ENCODE assay signal across 9 cellular contexts in genomic region chr3:194572131-194572789, GRCh38.
DNase-seq lines count a peak whose midpoint lies in the region; ATAC-seq and TF ChIP-seq lines count a peak whose summit lies in the region.
"Had no signal": no experiment of that assay in that cellular context is flagged by ENCODE, and none has a peak within 500 bp of the region (broad histone marks: within the 10 kb centered on the region; RNA-seq: fewer than 3 reads in every experiment).

No MANE protein-coding gene starts in this region.

- no peak overlapping the region for H3K4me3 Mint-ChIP-seq in naive thymus-derived CD8-positive, alpha-beta T cell

- peak overlapping the region; percentile 69 to 92 for H3K4ac ChIP-seq in mesenchymal stem cell (ENCODE audit: low read depth in 1 of 2, low read length in 2 of 2)

- H3K23ac ChIP-seq in mesenchymal stem cell (ENCODE audit: low read length in 2 of 2) = no peak overlapping the region

- H3K36me3 Mint-ChIP-seq in naive thymus-derived CD8-positive, alpha-beta T cell = no peaks in the 10 kb centered on the region

- intact Hi-C loops in vagina (cut with DNase I) = no loop called here

- peak overlapping the region; percentile 85 to 87 for H2BK12ac ChIP-seq in mesenchymal stem cell (ENCODE audit: low read length in 2 of 2)

- WGBS in mesenchymal stem cell = 9% methylated on average over 16 of the region's 18 CpGs

- peak overlapping the region; percentile 33 for H4K8ac ChIP-seq in mesenchymal stem cell (ENCODE audit: low read length)

- peak overlapping the region; percentile 40 for H2BK5ac ChIP-seq in mesenchymal stem cell (ENCODE audit: low read depth, low read length, poor library complexity, severe bottlenecking)

- H3K4me3 ChIP-seq in MG63 (no peak overlapping the region), mesenchymal stem cell (ENCODE audit: insufficient read depth in 1 of 2, low read depth in 1 of 2, low read length in 2 of 2) (peak overlapping the region in 1 of 2 experiments; percentile 55), vagina (no peak overlapping the region), BE2C (ENCODE audit: low read depth, low read length) (no peak overlapping the region)

- no peaks in the 10 kb centered on the region for H3K36me3 ChIP-seq in MG63
- no peaks in the 10 kb centered on the region for H3K36me3 ChIP-seq in mesenchymal stem cell (ENCODE audit: control insufficient read depth in 1 of 2, insufficient read depth in 2 of 2, low read depth in 1 of 2, low read length in 2 of 2)
- no peaks in the 10 kb centered on the region for H3K36me3 ChIP-seq in vagina
- H3K36me3 ChIP-seq in BE2C = no peaks in the 10 kb centered on the region

- H2BK120ac ChIP-seq in mesenchymal stem cell (ENCODE audit: low read depth, low read length) = peak overlapping the region; percentile 86

- H3K27ac ChIP-seq in mesenchymal stem cell (ENCODE audit: low read length, poor library complexity, severe bottlenecking) (no peak overlapping the region), vagina (peak overlapping the region; percentile 78)

- no peak overlapping the region for H3K4me2 ChIP-seq in mesenchymal stem cell (ENCODE audit: low read length, poor library complexity, severe bottlenecking)

- H3K9me3 ChIP-seq in MG63 = no peaks in the 10 kb centered on the region
- H3K9me3 ChIP-seq in mesenchymal stem cell (ENCODE audit: control insufficient read depth, low read length) = no peaks in the 10 kb centered on the region
- H3K9me3 ChIP-seq in vagina = no peaks in the 10 kb centered on the region
- H3K9me3 ChIP-seq in BE2C = no peaks in the 10 kb centered on the region

- H3K27me3 ChIP-seq in MG63 = no peaks in the 10 kb centered on the region
- H3K27me3 ChIP-seq in mesenchymal stem cell (ENCODE audit: control insufficient read depth in 1 of 2, insufficient read depth in 1 of 2, low read length in 2 of 2) = no peaks in the 10 kb centered on the region
- H3K27me3 ChIP-seq in vagina = no peaks in the 10 kb centered on the region
- H3K27me3 ChIP-seq in BE2C = no peaks in the 10 kb centered on the region

- POLR2A ChIA-PET in naive thymus-derived CD8-positive, alpha-beta T cell (lab: Charles Lee) = no interaction called here

- H3K9me3 Mint-ChIP-seq in naive thymus-derived CD8-positive, alpha-beta T cell = no peaks in the 10 kb centered on the region

- TF ChIP-seq CTCF in vagina (IDR thresholded peaks at IDR 0.05) = no peak
- no peak for TF ChIP-seq CTCF in BE2C (IDR thresholded peaks at IDR 0.05; ENCODE audit: low read depth, low read length)

- peak overlapping the region; percentile 71 to 74 for H3K18ac ChIP-seq in mesenchymal stem cell (ENCODE audit: low read depth in 1 of 2, low read length in 2 of 2)

- no peak for TF ChIP-seq POLR2A in vagina (IDR thresholded peaks at IDR 0.05)

- H3K9ac ChIP-seq in mesenchymal stem cell (ENCODE audit: low read length) = peak overlapping the region; percentile 87

- peaks cover 0 to 2% (median 0%) of the 10 kb centered on the region in 4 donors for H3K4me1 Mint-ChIP-seq in naive thymus-derived CD8-positive, alpha-beta T cell

- H2AK5ac ChIP-seq in mesenchymal stem cell (ENCODE audit: low read length, severe bottlenecking) = peak overlapping the region; percentile 21

- peak overlapping the region; percentile 72 for H4K91ac ChIP-seq in mesenchymal stem cell (ENCODE audit: low read length)

- no peak for ATAC-seq in naive thymus-derived CD8-positive, alpha-beta T cell

- H3K14ac ChIP-seq in mesenchymal stem cell (ENCODE audit: low read length in 2 of 2) = no peak overlapping the region

- peak overlapping the region; percentile 82 for H2BK15ac ChIP-seq in mesenchymal stem cell (ENCODE audit: low read depth, poor library complexity, severe bottlenecking)

- peak overlapping the region in 1 of 10 donors; percentile 5 for H3K27ac Mint-ChIP-seq in naive thymus-derived CD8-positive, alpha-beta T cell

- no peaks in the 10 kb centered on the region for H3K79me1 ChIP-seq in mesenchymal stem cell (replicated peaks; ENCODE audit: low read length, poor library complexity, severe bottlenecking)

- H3K27me3 Mint-ChIP-seq in naive thymus-derived CD8-positive, alpha-beta T cell = peaks cover 18 to 29% (median 27%) of the 10 kb centered on the region in 5 donors

- H3K4me1 ChIP-seq in mesenchymal stem cell (ENCODE audit: control insufficient read depth, insufficient read depth, low read depth, low read length) (peaks cover 14% of the 10 kb centered on the region), vagina (peaks cover 31% of the 10 kb centered on the region), BE2C (no peaks in the 10 kb centered on the region; the same call in 1 of the 2 replicates)

- DNase-seq in MG63 (peak; percentile 26), dermis microvascular lymphatic vessel endothelial cell (ENCODE audit: low read depth in 2 of 2) (peak; percentile 83 to 86), mesenchymal stem cell (peak; percentile 98), vagina (ENCODE audit: extremely low spot score in 2 of 2) (no peak), BE2C (no peak), NCI-H748 treated with DMSO at 0.1 percent for 48 hours (lab: John Stamatoyannopoulos, UW) (no peak)
- DNase-seq in stimulated activated CD4-positive, alpha-beta T cell treated with anti-CD3 and anti-CD28 coated beads, Interleukin-1b, Interleukin-23, amount 100 ng/mL, for 48 hours = no peak
- DNase-seq in naive thymus-derived CD8-positive, alpha-beta T cell = no peak
- DNase-seq: Karpas-422 had no signal

- peak overlapping the region; percentile 55 for H2AFZ ChIP-seq in mesenchymal stem cell (ENCODE audit: low read depth, low read length)

Comparison
In these comparisons a context has a peak if more than half of its experiments do, and no peak if none do; other contexts are left out.
1. DNase-seq: peak in MG63 (single experiment), dermis microvascular lymphatic vessel endothelial cell (2 of 2) and mesenchymal stem cell (single experiment); none in vagina (0 of 2), BE2C (single experiment), stimulated activated CD4-positive, alpha-beta T cell treated with anti-CD3 and anti-CD28 coated beads, Interleukin-1b, Interleukin-23, amount 100 ng/mL, for 48 hours (single experiment), naive thymus-derived CD8-positive, alpha-beta T cell (0 of 10) and NCI-H748 treated with DMSO at 0.1 percent for 48 hours (single experiment).